Comparison of ENCODE assay signal across 14 cellular contexts in the genomic region with DNA sequence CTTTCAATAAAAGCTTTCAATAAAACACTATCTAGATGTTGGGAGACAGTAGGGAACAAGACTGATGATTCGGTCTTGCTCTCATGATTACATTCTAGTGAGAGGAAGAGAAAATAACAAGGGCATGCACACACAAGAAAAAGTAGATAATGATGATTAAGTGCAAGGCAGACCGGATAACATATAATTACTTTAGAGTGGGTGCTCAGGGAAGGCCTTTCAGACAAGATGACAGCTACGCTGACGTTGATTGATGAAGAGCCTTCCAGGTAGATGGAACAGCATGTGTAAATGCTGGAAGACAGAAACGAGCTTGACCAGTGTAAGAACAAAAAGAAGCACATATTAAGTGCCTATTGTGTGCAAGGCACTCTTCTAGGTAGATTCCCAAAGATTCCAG.
"Had no signal": no experiment of that assay in that cellular context is flagged by ENCODE, and none has a peak within 500 bp of the region (broad histone marks: within the 10 kb centered on the region; RNA-seq: fewer than 3 reads in every experiment).

No MANE protein-coding gene starts in this region.

- H3K27me3 ChIP-seq: gastroesophageal sphincter, spleen had no signal

- DNase-seq: activated CD4-positive, alpha-beta T cell treated with anti-CD3 and anti-CD28 coated beads, Interleukin-2, amount 50 U/mL, for 1 hour; activated T-cell treated with anti-CD3 and anti-CD28 coated beads for 4 hours; central memory CD4-positive, alpha-beta T cell; cortex of kidney; effector CD8-positive, alpha-beta T cell; left ventricle myocardium superior; nephron progenitor cell; psoas muscle; spleen; stimulated activated CD4-positive, alpha-beta T cell treated with anti-CD3 and anti-CD28 coated beads, Interleukin-2, amount 100 ng/mL, for 24 hours; stimulated activated naive CD4-positive, alpha-beta T cell had no signal

- H3K9me3 ChIP-seq: gastroesophageal sphincter, psoas muscle, spleen had no signal

- H3K36me3 ChIP-seq: gastroesophageal sphincter had no signal

- FAIRE-seq: TTC549 had no signal

- H3K27ac ChIP-seq: epithelial cell of prostate, gastroesophageal sphincter, psoas muscle, spleen had no signal

- H3K4me1 ChIP-seq: gastroesophageal sphincter, psoas muscle, spleen had no signal

- H3K4me3 ChIP-seq: gastroesophageal sphincter, psoas muscle, spleen had no signal
